In the genomic region with DNA sequence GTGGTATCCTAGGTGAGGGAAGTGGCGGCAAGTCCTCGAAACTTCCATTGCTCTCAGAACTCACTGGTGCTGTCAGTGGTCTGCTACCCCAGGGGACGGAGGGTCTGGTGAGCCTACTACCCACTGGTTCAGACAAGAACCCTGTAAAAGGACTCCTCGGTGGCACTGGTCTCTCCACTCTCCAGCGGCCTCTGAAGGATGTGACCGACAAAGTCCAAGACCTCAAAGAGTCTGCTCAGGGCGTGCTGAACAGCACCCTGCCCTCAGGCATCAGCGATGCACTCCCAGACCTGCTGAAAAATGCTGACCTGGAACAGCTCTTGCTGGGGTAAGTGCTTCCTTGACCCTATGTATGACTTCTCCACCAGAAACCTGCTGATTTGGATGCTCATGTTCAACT, we compare ENCODE assay signal across 16 cellular contexts. TPM values are rescaled to one million over a fixed set of nuclear protein-coding genes. Genes with fewer than 3 reads are reported as not detected.
DNase-seq lines count a peak whose midpoint lies in the region; ATAC-seq and TF ChIP-seq lines count a peak whose summit lies in the region.
"Had no signal": no experiment of that assay in that cellular context is flagged by ENCODE, and none has a peak within 500 bp of the region (broad histone marks: within the 10 kb centered on the region; RNA-seq: fewer than 3 reads in every experiment).

No MANE protein-coding gene starts in this region.

- no peak overlapping the region for H3K4me3 ChIP-seq in CD4-positive, alpha-beta memory T cell (ENCODE audit: low read length in 2 of 2)

- no peaks in the 10 kb centered on the region for H3K9me3 ChIP-seq in CD4-positive, alpha-beta T cell (ENCODE audit: control insufficient read depth, low read length)
- H3K9me3 ChIP-seq in CD4-positive, alpha-beta memory T cell (ENCODE audit: control insufficient read depth in 1 of 2, low read length in 2 of 2) = no peaks in the 10 kb centered on the region
- no peaks in the 10 kb centered on the region for H3K9me3 ChIP-seq in T-helper 17 cell (ENCODE audit: control insufficient read depth, low read length, poor library complexity, severe bottlenecking)
- H3K9me3 ChIP-seq: BE2C had no signal

- no peak for TF ChIP-seq CTCF in CD4-positive, alpha-beta T cell (IDR thresholded peaks at IDR 0.05)

- no peaks in the 10 kb centered on the region for H3K27me3 Mint-ChIP-seq in CD4-positive, alpha-beta T cell
- no peaks in the 10 kb centered on the region for H3K27me3 Mint-ChIP-seq in CD4-positive, alpha-beta memory T cell
- H3K27me3 Mint-ChIP-seq in T-helper 17 cell = no peaks in the 10 kb centered on the region
- no peaks in the 10 kb centered on the region for H3K27me3 Mint-ChIP-seq in activated T-cell treated with anti-CD3 and anti-CD28 coated beads, Interleukin-2, amount 50 U/mL, for 24 hours

- no peaks in the 10 kb centered on the region for H3K36me3 ChIP-seq in CD4-positive, alpha-beta memory T cell (ENCODE audit: insufficient read depth, low read length)
- H3K36me3 ChIP-seq: BE2C had no signal

- no peak overlapping the region for H3K27ac ChIP-seq in CD4-positive, alpha-beta T cell (ENCODE audit: low read depth, low read length)
- H3K27ac ChIP-seq in CD4-positive, alpha-beta memory T cell (ENCODE audit: low read depth, low read length) = no peak overlapping the region
- H3K27ac ChIP-seq: HL-60 had no signal

- H3K27ac Mint-ChIP-seq in CD4-positive, alpha-beta T cell = peak overlapping the region; percentile 24
- H3K27ac Mint-ChIP-seq in CD4-positive, alpha-beta memory T cell = peak overlapping the region in 5 of 7 donors; percentile 32 to 69 (median 52)
- H3K27ac Mint-ChIP-seq in T-helper 17 cell = peak overlapping the region; percentile 84
- H3K27ac Mint-ChIP-seq in activated T-cell treated with anti-CD3 and anti-CD28 coated beads, Interleukin-2, amount 50 U/mL, for 24 hours = no peak overlapping the region

- intact Hi-C loops in CD4-positive, alpha-beta T cell (cut with DNase I, micrococcal nuclease) = no loop called here
- intact Hi-C loops in CD4-positive, alpha-beta memory T cell (cut with micrococcal nuclease) = no loop called here

- no peak for ATAC-seq in CD4-positive, alpha-beta T cell (ENCODE audit: poor library complexity)
- no peak for ATAC-seq in T-helper 17 cell
- ATAC-seq: CD8-positive, alpha-beta T cell had no signal

- DNase-seq in CD4-positive, alpha-beta T cell = no peak
- no peak for DNase-seq in CD4-positive, alpha-beta memory T cell
- DNase-seq in T-helper 17 cell (no peak), mesenteric fat pad (ENCODE audit: low spot score) (peak; percentile 76), NCI-H524 (lab: John Stamatoyannopoulos, UW) (no peak)
- no peak for DNase-seq in activated T-cell treated with anti-CD3 and anti-CD28 coated beads, Interleukin-2, amount 50 U/mL, for 24 hours
- DNase-seq: ACHN; BE2C; CD8-positive, alpha-beta T cell; COR-L47; DMS 273 treated with DMSO at 0.1 percent for 48 hours; DMS53; DND-41; EL; H9 had no signal

- H3K4me3 Mint-ChIP-seq in CD4-positive, alpha-beta T cell = no peak overlapping the region
- no peak overlapping the region for H3K4me3 Mint-ChIP-seq in CD4-positive, alpha-beta memory T cell
- no peak overlapping the region for H3K4me3 Mint-ChIP-seq in T-helper 17 cell
- no peak overlapping the region for H3K4me3 Mint-ChIP-seq in activated T-cell treated with anti-CD3 and anti-CD28 coated beads, Interleukin-2, amount 50 U/mL, for 24 hours
- H3K4me3 Mint-ChIP-seq: CD8-positive, alpha-beta T cell; H9 had no signal

- POLR2A ChIA-PET in CD4-positive, alpha-beta T cell (lab: Charles Lee) = no interaction called here
- POLR2A ChIA-PET in CD4-positive, alpha-beta memory T cell (lab: Charles Lee; ENCODE audit: partially characterized antibody) = no interaction called here

- peaks cover 39% of the 10 kb centered on the region for H3K36me3 Mint-ChIP-seq in CD4-positive, alpha-beta T cell (ENCODE audit: low read depth)
- peaks cover 16 to 32% of the 10 kb centered on the region in 2 donors for H3K36me3 Mint-ChIP-seq in CD4-positive, alpha-beta memory T cell
- H3K36me3 Mint-ChIP-seq in T-helper 17 cell (ENCODE audit: low read depth) = peaks cover 2% of the 10 kb centered on the region
- H3K36me3 Mint-ChIP-seq in activated T-cell treated with anti-CD3 and anti-CD28 coated beads, Interleukin-2, amount 50 U/mL, for 24 hours (ENCODE audit: low read depth) = peaks cover 53% of the 10 kb centered on the region

- no peaks in the 10 kb centered on the region for H3K9me3 Mint-ChIP-seq in CD4-positive, alpha-beta T cell
- peaks cover 0 to 2% (median 0%) of the 10 kb centered on the region in 8 donors for H3K9me3 Mint-ChIP-seq in CD4-positive, alpha-beta memory T cell
- H3K9me3 Mint-ChIP-seq in activated T-cell treated with anti-CD3 and anti-CD28 coated beads, Interleukin-2, amount 50 U/mL, for 24 hours = no peaks in the 10 kb centered on the region
- H3K9me3 Mint-ChIP-seq: CD8-positive, alpha-beta T cell; H9 had no signal

- H3K4me1 Mint-ChIP-seq in CD4-positive, alpha-beta T cell (ENCODE audit: low read depth) = peaks cover 5% of the 10 kb centered on the region
- peaks cover 7 to 11% (median 9%) of the 10 kb centered on the region in 4 donors for H3K4me1 Mint-ChIP-seq in CD4-positive, alpha-beta memory T cell
- H3K4me1 Mint-ChIP-seq in T-helper 17 cell = peaks cover 16% of the 10 kb centered on the region
- peaks cover 1% of the 10 kb centered on the region for H3K4me1 Mint-ChIP-seq in activated T-cell treated with anti-CD3 and anti-CD28 coated beads, Interleukin-2, amount 50 U/mL, for 24 hours (ENCODE audit: low read depth)

- CTCF ChIA-PET in CD4-positive, alpha-beta T cell (lab: Charles Lee) = no interaction called here
- CTCF ChIA-PET in CD4-positive, alpha-beta memory T cell (lab: Charles Lee; ENCODE audit: partially characterized antibody) = no interaction called here

- peaks cover 7% of the 10 kb centered on the region for H3K4me1 ChIP-seq in CD4-positive, alpha-beta memory T cell (ENCODE audit: insufficient read depth, low read length)
- H3K4me1 ChIP-seq: BE2C had no signal

- H3K27me3 ChIP-seq in CD4-positive, alpha-beta T cell (ENCODE audit: control insufficient read depth, insufficient read depth, low read length) = no peaks in the 10 kb centered on the region
- no peaks in the 10 kb centered on the region for H3K27me3 ChIP-seq in CD4-positive, alpha-beta memory T cell (ENCODE audit: insufficient read depth, low read length)
- H3K27me3 ChIP-seq: BE2C had no signal

RNA-seq across cellular contexts. Expression of a gene that starts 51.8 kb away (rescaled TPM):
- total RNA-seq in CD4-positive, alpha-beta T cell = 10 to 100 TPM; 59.7 to 63.0 TPM
- total RNA-seq in CD4-positive, alpha-beta memory T cell = 10 to 100 TPM; 50.9 to 51.8 TPM
- 10 to 100 TPM; 39.8 to 41.8 TPM for polyA plus RNA-seq in CD4-positive, alpha-beta memory T cell
- total RNA-seq in T-helper 17 cell = 10 to 100 TPM; 55.6 to 61.9 TPM
- total RNA-seq in mesenteric fat pad = 25.9 TPM
